1 cellular context compared by ENCODE assay signal in genomic region chr11:108705061-108705460, GRCh38.
TF ChIP-seq lines count a peak whose summit lies in the region.

No MANE protein-coding gene starts in this region.

TF ChIP-seq in GM23338, 12 proteins besides CTCF, POLR2A, EP300 and RAD21 (continued from another document):
- TF ChIP-seq ZNF462 (CRISPR knock-in tag; IDR thresholded peaks at IDR 0.05) = no peak
TF ChIP-seq in GM23338: peak in this region for 0.
